In the genomic region with DNA sequence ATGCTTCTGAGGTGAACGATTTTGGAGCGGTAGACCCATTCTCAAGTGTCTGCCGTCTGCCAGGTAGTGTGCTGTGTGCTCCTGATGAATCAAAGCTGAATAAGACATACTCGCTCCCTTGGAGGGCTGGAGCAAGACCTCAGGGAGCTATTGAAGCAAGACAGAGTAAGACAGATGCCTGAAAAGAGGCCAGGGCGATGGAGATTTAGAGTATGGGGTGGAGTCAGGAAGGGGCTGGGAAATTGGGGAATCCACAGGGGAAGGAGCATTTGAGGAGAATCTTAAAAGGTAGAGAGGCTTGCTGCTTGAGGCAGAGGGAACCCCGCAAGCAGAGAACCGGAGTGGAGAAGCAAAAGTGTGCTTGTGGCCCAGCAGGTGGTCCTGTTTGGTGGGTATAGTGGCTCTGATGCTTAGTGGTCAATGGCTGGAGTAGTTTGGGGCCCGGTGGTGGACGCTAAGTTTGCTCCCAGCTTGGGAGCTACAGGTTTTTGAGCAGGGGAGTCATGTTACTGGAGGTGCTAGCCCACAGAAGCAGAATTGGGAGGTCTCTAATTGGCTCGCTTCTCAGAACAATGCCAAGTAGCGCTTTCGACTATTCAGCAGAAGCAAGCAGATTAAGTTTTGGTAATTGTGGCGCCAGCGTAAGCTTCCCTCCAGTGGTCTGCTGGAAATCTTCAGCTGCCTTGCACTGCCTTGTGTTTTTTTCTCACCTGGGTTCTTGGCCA, we compare ENCODE assay signal across 8 cellular contexts. TPM values are rescaled to one million over a fixed set of nuclear protein-coding genes. Genes with fewer than 3 reads are reported as not detected.
DNase-seq lines count a peak whose midpoint lies in the region; TF ChIP-seq lines count a peak whose summit lies in the region.

No MANE protein-coding gene starts in this region.

- no peak for TF ChIP-seq CTCF in neural crest cell (conservative IDR thresholded peaks at IDR 0.05)

- no peaks in the 10 kb centered on the region for H3K27me3 Mint-ChIP-seq in neural crest cell (ENCODE audit: low read depth)

- no peaks in the 10 kb centered on the region for H3K27me3 ChIP-seq in duodenal mucosa (ENCODE audit: control insufficient read depth in 1 of 2, insufficient read depth in 2 of 2, low read length in 2 of 2)

- no peaks in the 10 kb centered on the region for H3K36me3 Mint-ChIP-seq in neural crest cell (ENCODE audit: low read depth)

- H3K4me1 ChIP-seq in duodenal mucosa (ENCODE audit: control insufficient read depth in 1 of 2, insufficient read depth in 2 of 2, low read length in 2 of 2) = peaks cover 68 to 71% of the 10 kb centered on the region in 2 donors

- H3K9me3 Mint-ChIP-seq in neural crest cell = no peaks in the 10 kb centered on the region

- peak; percentile 27 for DNase-seq in NCI-H1436 (lab: John Stamatoyannopoulos, UW)
- DNase-seq in NCI-H1436 treated with DMSO at 0.1 percent for 48 hours (lab: John Stamatoyannopoulos, UW) = no peak
- DNase-seq in NCI-H524 treated with DMSO at 0.1 percent for 48 hours (lab: John Stamatoyannopoulos, UW) = peak; percentile 30
- no peak for DNase-seq in neural crest cell (ENCODE audit: low read depth, low spot score)
- no peak for DNase-seq in mucosa of gallbladder (ENCODE audit: low spot score)
- DNase-seq in NCI-H187 treated with DMSO at 0.1 percent for 48 hours (lab: John Stamatoyannopoulos, UW) = no peak
- DNase-seq in medulla oblongata (ENCODE audit: extremely low spot score) = no peak

- no peak overlapping the region for H3K27ac ChIP-seq in duodenal mucosa (ENCODE audit: low read depth, low read length)

- H3K9me3 ChIP-seq in duodenal mucosa (ENCODE audit: control insufficient read depth in 1 of 2, low read length in 2 of 2) = no peaks in the 10 kb centered on the region

- H3K4me1 Mint-ChIP-seq in neural crest cell = peaks cover 50% of the 10 kb centered on the region

- peak overlapping the region; percentile 81 to 99 for H3K4me3 ChIP-seq in duodenal mucosa (ENCODE audit: low read depth in 1 of 2, low read length in 2 of 2)

- peak overlapping the region; percentile 74 for H3K4me3 Mint-ChIP-seq in neural crest cell

- H3K27ac Mint-ChIP-seq in neural crest cell (ENCODE audit: unreplicated experiment) = no peak overlapping the region

- H3K36me3 ChIP-seq in duodenal mucosa (ENCODE audit: control insufficient read depth in 1 of 2, insufficient read depth in 2 of 2, low read length in 2 of 2) = no peaks in the 10 kb centered on the region

- H3K9ac ChIP-seq in duodenal mucosa (ENCODE audit: low read depth in 1 of 2, low read length in 2 of 2) = peak overlapping the region; percentile 66 to 74

RNA-seq across cellular contexts. Expression of a gene that starts 2.0 kb away (rescaled TPM):
- total RNA-seq in neural crest cell (11.8 and 14.4 TPM in 2 replicates), mucosa of gallbladder (14.1 TPM)

RNA-seq across cellular contexts. Expression of a gene that starts 22.8 kb away (rescaled TPM):
- 25.7 and 25.8 TPM in 2 replicates for total RNA-seq in neural crest cell
- 28.0 TPM for total RNA-seq in mucosa of gallbladder

RNA-seq across cellular contexts. Expression of a gene that starts 53.4 kb away (rescaled TPM):
- total RNA-seq in neural crest cell = 32.6 and 33.9 TPM in 2 replicates
- 65.2 TPM for total RNA-seq in mucosa of gallbladder

Comparison
In these comparisons a context has a peak if more than half of its experiments do, and no peak if none do; other contexts are left out.
1. DNase-seq: peak in NCI-H1436 (single experiment) and NCI-H524 treated with DMSO at 0.1 percent for 48 hours (single experiment); none in NCI-H1436 treated with DMSO at 0.1 percent for 48 hours (single experiment), neural crest cell (single experiment), mucosa of gallbladder (single experiment), NCI-H187 treated with DMSO at 0.1 percent for 48 hours (single experiment) and medulla oblongata (single experiment).